ENCODE assay signal across 8 cellular contexts in genomic region chr14:63204407-63205280, GRCh38. TPM values are rescaled to one million over a fixed set of nuclear protein-coding genes. Genes with fewer than 3 reads are reported as not detected.
A peak's percentile ranks its signal among the peaks of the same experiment; 100 is the strongest.
DNase-seq lines count a peak whose midpoint lies in the region; ATAC-seq and TF ChIP-seq lines count a peak whose summit lies in the region.

RHOJ (plus strand) TSS chr14:63204443; CDS start chr14:63204870, 427 bp downstream.

- no peak within 1 kb of the TSS for H2BK5ac ChIP-seq in H9 (ENCODE audit: insufficient read length, low read length)

- no peak within 1 kb of the TSS for H4K91ac ChIP-seq in H9 (ENCODE audit: insufficient read length, low read depth, low read length)

- no peaks in the 10 kb centered on the region for H3K23me2 ChIP-seq in H9 (ENCODE audit: insufficient read length, low read depth, low read length, poor library complexity, severe bottlenecking)

- no peak within 1 kb of the TSS for H4K8ac ChIP-seq in H9 (replicated peaks; ENCODE audit: insufficient read length, low read depth, low read length)

- DNase-seq in H9: peak; percentile 71
- DNase-seq in adrenal gland: no peak
- DNase-seq in right atrium auricular region (ENCODE audit: low spot score): no peak
- DNase-seq in gastrocnemius medialis: no peak
- DNase-seq in NCI-H2029 treated with DMSO at 0.1 percent for 48 hours (lab: John Stamatoyannopoulos, UW): no peak
- DNase-seq in T-helper 1 cell: no peak
- no peak for DNase-seq in CD4-positive, alpha-beta memory T cell

- no peak within 1 kb of the TSS for H3T11ph ChIP-seq in H9 (ENCODE audit: low read length)

- H3K9me3 ChIP-seq in H9 (ENCODE audit: control insufficient read depth, low read depth, low read length) (no peaks in the 10 kb centered on the region), adrenal gland (replicated peaks in 1 of 3) (no peaks in the 10 kb centered on the region), right atrium auricular region (no peaks in the 10 kb centered on the region), gastrocnemius medialis (no peaks in the 10 kb centered on the region)
- no peaks in the 10 kb centered on the region for H3K9me3 ChIP-seq in CD4-positive, alpha-beta memory T cell (ENCODE audit: control insufficient read depth in 1 of 2, low read length in 2 of 2)

- intact Hi-C loops in adrenal gland (cut with DNase I): no loop called here
- intact Hi-C loops in gastrocnemius medialis (cut with DNase I; ENCODE audit: low total_unique reads): no loop called here
- intact Hi-C loops in CD4-positive, alpha-beta memory T cell (cut with micrococcal nuclease): no loop called here

- H3K4ac ChIP-seq in H9 (ENCODE audit: low read depth, low read length): no peak within 1 kb of the TSS

- no peak within 1 kb of the TSS for H3K18ac ChIP-seq in H9 (ENCODE audit: insufficient read length, low read depth, low read length)

- H3K79me2 ChIP-seq in H9 (ENCODE audit: insufficient read depth, low read length): no peaks in the 10 kb centered on the region

- no peaks in the 10 kb centered on the region for H4K20me1 ChIP-seq in H9 (ENCODE audit: control insufficient read depth, insufficient read depth, insufficient read length)

- TF ChIP-seq CTCF in H9 (conservative IDR thresholded peaks at IDR 0.05) (no peak), adrenal gland (IDR thresholded peaks at IDR 0.05) (no peak), right atrium auricular region (IDR thresholded peaks at IDR 0.05) (no peak), gastrocnemius medialis (IDR thresholded peaks at IDR 0.05 in 4 of 5, conservative IDR thresholded peaks at IDR 0.05 in 1 of 5) (no peak)

- no peak within 1 kb of the TSS for H3K23ac ChIP-seq in H9 (ENCODE audit: insufficient read length, low read depth, low read length)

- H4K5ac ChIP-seq in H9 (ENCODE audit: insufficient read length, low read depth, low read length): no peak within 1 kb of the TSS

- peak within 1 kb of the TSS; percentile 37 for H2AFZ ChIP-seq in H9 (ENCODE audit: low read length)

- no CpG with 5 or more reads among the region's 23 CpGs for WGBS in H9 (ENCODE audit: extremely low coverage, insufficient read length, low lambda C conversion rate)
- 34 to 40% (median 38%) methylated on average over 21 to 23 of the region's 23 CpGs for WGBS in adrenal gland, 4 donors

- POLR2A ChIA-PET in CD4-positive, alpha-beta memory T cell (lab: Charles Lee; ENCODE audit: partially characterized antibody): no interaction called here

- H3K27me3 ChIP-seq in H9 (ENCODE audit: insufficient read depth, low read length) (no peaks in the 10 kb centered on the region), adrenal gland (no peaks in the 10 kb centered on the region), right atrium auricular region (no peaks in the 10 kb centered on the region), gastrocnemius medialis (no peaks in the 10 kb centered on the region)
- no peaks in the 10 kb centered on the region for H3K27me3 ChIP-seq in CD4-positive, alpha-beta memory T cell (ENCODE audit: insufficient read depth, low read length)

- peak; percentile 9 to 21 for ATAC-seq in gastrocnemius medialis
- no peak for ATAC-seq in GM18909 (IDR thresholded peaks at IDR 0.05; ENCODE audit: poor library complexity, unreplicated experiment)

- no peak within 1 kb of the TSS for H2BK15ac ChIP-seq in H9 (ENCODE audit: low read depth, low read length)

- no peaks in the 10 kb centered on the region for H3K9me3 Mint-ChIP-seq in H9
- peaks cover 0 to 4% (median 0%) of the 10 kb centered on the region in 8 donors for H3K9me3 Mint-ChIP-seq in CD4-positive, alpha-beta memory T cell

- peak within 1 kb of the TSS; percentile 18 for H3K4me2 ChIP-seq in H9 (ENCODE audit: insufficient read depth, insufficient read length, low read length)

- TF ChIP-seq POLR2A in adrenal gland (IDR thresholded peaks at IDR 0.05) (no peak), gastrocnemius medialis (IDR thresholded peaks at IDR 0.05) (peak; percentile 1 to 10)

- H3K36me3 Mint-ChIP-seq in H9 (ENCODE audit: insufficient read depth in 1 of 3, low read depth in 3 of 3): no peaks in the 10 kb centered on the region
- H3K36me3 Mint-ChIP-seq in CD4-positive, alpha-beta memory T cell: no peaks in the 10 kb centered on the region

- H2BK120ac ChIP-seq in H9 (ENCODE audit: low read depth, low read length, poor library complexity, severe bottlenecking): no peak within 1 kb of the TSS

- H3K4me3 ChIP-seq in adrenal gland (peak within 1 kb of the TSS in 1 of 4 donors; percentile 53), right atrium auricular region (peak within 1 kb of the TSS; percentile 44 to 55), gastrocnemius medialis (peak within 1 kb of the TSS; percentile 53 to 62 (median 58))
- H3K4me3 ChIP-seq in CD4-positive, alpha-beta memory T cell (ENCODE audit: low read length in 2 of 2): no peak within 1 kb of the TSS

- in situ Hi-C loops in gastrocnemius medialis (cut with MboI; ENCODE audit: low sequenced_read_pairs in 4 of 4): no loop called here

- no peak within 1 kb of the TSS for H2AK5ac ChIP-seq in H9 (ENCODE audit: insufficient read length, low read length)

- peaks cover 3% of the 10 kb centered on the region; the same call in 1 of the 2 replicates for H3K4me1 ChIP-seq in H9 (ENCODE audit: insufficient read depth, low read length)
- peaks cover 0 to 6% of the 10 kb centered on the region in 2 donors for H3K4me1 ChIP-seq in adrenal gland (replicated peaks in 1 of 2)
- H3K4me1 ChIP-seq in right atrium auricular region: peaks cover 0 to 20% of the 10 kb centered on the region in 2 donors
- H3K4me1 ChIP-seq in gastrocnemius medialis: peaks cover 9 to 14% of the 10 kb centered on the region in 2 donors
- H3K4me1 ChIP-seq in CD4-positive, alpha-beta memory T cell (ENCODE audit: insufficient read depth, low read length): peaks cover 4% of the 10 kb centered on the region

- CTCF ChIA-PET in CD4-positive, alpha-beta memory T cell (lab: Charles Lee; ENCODE audit: partially characterized antibody): no interaction called here

- H3K14ac ChIP-seq in H9 (ENCODE audit: insufficient read depth, low read length): 0 out of 2 replicates have a peak within 1 kb of the TSS, but pooled peaks have one; percentile 2

- no peaks in the 10 kb centered on the region for H3K27me3 Mint-ChIP-seq in H9 (ENCODE audit: low read depth)
- peaks cover 6 to 8% of the 10 kb centered on the region in 2 donors for H3K27me3 Mint-ChIP-seq in CD4-positive, alpha-beta memory T cell

- no peak within 1 kb of the TSS for H3K56ac ChIP-seq in H9 (ENCODE audit: insufficient read length, low read depth, low read length)

- H3K36me3 ChIP-seq in adrenal gland (replicated peaks in 1 of 2) (no peaks in the 10 kb centered on the region), right atrium auricular region (no peaks in the 10 kb centered on the region), gastrocnemius medialis (no peaks in the 10 kb centered on the region)
- no peaks in the 10 kb centered on the region for H3K36me3 ChIP-seq in CD4-positive, alpha-beta memory T cell (ENCODE audit: insufficient read depth, low read length)

- no peak within 1 kb of the TSS for H3K27ac Mint-ChIP-seq in H9
- no peak within 1 kb of the TSS for H3K27ac Mint-ChIP-seq in CD4-positive, alpha-beta memory T cell

- H3K27ac ChIP-seq in H9 (ENCODE audit: insufficient read length, low read depth, low read length) (no peak within 1 kb of the TSS), adrenal gland (peak within 1 kb of the TSS in 3 of 5 donors; percentile 46 to 80 (median 69)), right atrium auricular region (peak within 1 kb of the TSS; percentile 87 to 88), gastrocnemius medialis (peak within 1 kb of the TSS; percentile 77 to 84 (median 83))
- H3K27ac ChIP-seq in CD4-positive, alpha-beta memory T cell (ENCODE audit: low read depth, low read length): no peak within 1 kb of the TSS

- H3K4me1 Mint-ChIP-seq in H9: peaks cover 0 to 5% of the 10 kb centered on the region in 2 experiments; a peak in 3 of 4 replicates
- no peaks in the 10 kb centered on the region for H3K4me1 Mint-ChIP-seq in CD4-positive, alpha-beta memory T cell

- H2BK20ac ChIP-seq in H9 (ENCODE audit: low read depth, low read length, poor library complexity, severe bottlenecking): no peak within 1 kb of the TSS

- H2BK12ac ChIP-seq in H9 (ENCODE audit: insufficient read length, low read depth, low read length): no peak within 1 kb of the TSS

- no peaks in the 10 kb centered on the region for H3K79me1 ChIP-seq in H9 (ENCODE audit: insufficient read depth, low read depth, low read length, poor library complexity, severe bottlenecking)

- H3K4me3 Mint-ChIP-seq in H9: no peak within 1 kb of the TSS
- no peak within 1 kb of the TSS for H3K4me3 Mint-ChIP-seq in CD4-positive, alpha-beta memory T cell

- no peak within 1 kb of the TSS for H3K9ac ChIP-seq in H9 (ENCODE audit: extremely low read depth, insufficient read length, low read length)

RNA-seq across cellular contexts. Expression of gene RHOJ, which starts in this region (rescaled TPM):
- total RNA-seq in H9 (2021): not detected in 2 replicates
- total RNA-seq in adrenal gland: 10 to 100 TPM in 1 of 8 donors, 1 to 10 TPM in 7; 1.8 to 10.8 (median 5.6) TPM
- polyA plus RNA-seq in adrenal gland: 10 to 100 TPM in 1 of 3 donors, 1 to 10 TPM in 2; 4.0 to 14.9 (median 8.5) TPM
- 10 to 100 TPM in 1 of 2 donors, 1 to 10 TPM in 1; 5.9 to 11.2 TPM for total RNA-seq in right atrium auricular region
- 1 to 10 TPM; 2.8 to 4.9 (median 3.8) TPM for total RNA-seq in gastrocnemius medialis
- not detected for total RNA-seq in CD4-positive, alpha-beta memory T cell
- polyA plus RNA-seq in CD4-positive, alpha-beta memory T cell: not detected

Comparison
In these comparisons a context has a peak if more than half of its experiments do, and no peak if none do; other contexts are left out.
1. RNA of gene RHOJ (polyA plus RNA-seq): 4.0 to 14.9 TPM in adrenal gland; not detected in CD4-positive, alpha-beta memory T cell; every median in the first group is over 4 times any median in the second.
2. Peak in DNase-seq and H3K4me2 ChIP-seq in H9; RNA of the gene not detected or under 1 TPM.
3. H3K27ac ChIP-seq: peak in adrenal gland (3 of 5), right atrium auricular region (2 of 2) and gastrocnemius medialis (4 of 4); none in H9 (single experiment) and CD4-positive, alpha-beta memory T cell (single experiment).
4. H3K4me3 ChIP-seq: peak in right atrium auricular region (2 of 2) and gastrocnemius medialis (4 of 4); none in CD4-positive, alpha-beta memory T cell (0 of 2).
5. POLR2A ChIP-seq: peak in gastrocnemius medialis (2 of 2); none in adrenal gland (0 of 2).